1 cellular context compared by ENCODE assay signal in genomic region chr9:6413365-6414263, GRCh38.
TF ChIP-seq lines count a peak whose summit lies in the region.

No MANE protein-coding gene starts in this region.

TF ChIP-seq in GM12878, 131 proteins besides CTCF, POLR2A, EP300 and RAD21 (continued from another document):
- TF ChIP-seq USF2 (IDR thresholded peaks at IDR 0.05; ENCODE audit: borderline replicate concordance, low read depth, low read length) (no peak), NR2C1 (IDR thresholded peaks at IDR 0.05) (no peak; the same call in 1 of the 2 replicates), YBX1 (IDR thresholded peaks at IDR 0.05) (no peak), JUND (IDR thresholded peaks at IDR 0.05; ENCODE audit: low read depth, low read length) (no peak), CBX3 (IDR thresholded peaks at IDR 0.05; ENCODE audit: borderline replicate concordance, low read depth) (no peak), MYC (IDR thresholded peaks at IDR 0.05; ENCODE audit: insufficient read depth, insufficient read length, insufficient replicate concordance, low read length, severe bottlenecking) (no peak), NFXL1 (IDR thresholded peaks at IDR 0.05; ENCODE audit: borderline replicate concordance) (no peak), SIN3A (IDR thresholded peaks at IDR 0.05; ENCODE audit: low read depth, low read length) (no peak; the same call in 1 of the 2 replicates), NR2F1 (conservative IDR thresholded peaks at IDR 0.05) (0 out of 2 replicates have a peak, but pooled peaks have one; percentile 4), SPI1 (IDR thresholded peaks at IDR 0.05; ENCODE audit: borderline replicate concordance, insufficient read depth, low read depth, low read length) (no peak), CREB1 (IDR thresholded peaks at IDR 0.05; ENCODE audit: low read depth) (no peak), FOXM1 (IDR thresholded peaks at IDR 0.05; ENCODE audit: low read depth, low read length) (no peak), KAT2A (conservative IDR thresholded peaks at IDR 0.05; ENCODE audit: control insufficient read depth, low read depth, low read length) (no peak), EGR1 (IDR thresholded peaks at IDR 0.05; ENCODE audit: borderline replicate concordance in 1 of 2, low read depth in 2 of 2, low read length in 2 of 2) (no peak), CEBPZ (IDR thresholded peaks at IDR 0.05; ENCODE audit: low read depth, low read length) (no peak), NFIC (IDR thresholded peaks at IDR 0.05; ENCODE audit: low read depth, low read length) (no peak), KDM1A (IDR thresholded peaks at IDR 0.05; ENCODE audit: borderline replicate concordance) (no peak), ZNF217 (IDR thresholded peaks at IDR 0.05) (no peak), MEF2B (IDR thresholded peaks at IDR 0.05; ENCODE audit: partially characterized antibody, poor library complexity, severe bottlenecking) (no peak), PRDM15 (CRISPR knock-in tag; IDR thresholded peaks at IDR 0.05) (no peak), SREBF2 (IDR thresholded peaks at IDR 0.05; ENCODE audit: low read length) (no peak), ETV6 (conservative IDR thresholded peaks at IDR 0.05 in 1 of 2, IDR thresholded peaks at IDR 0.05 in 1 of 2; ENCODE audit: borderline replicate concordance in 1 of 2, low read depth in 1 of 2) (no peak), ZBED1 (IDR thresholded peaks at IDR 0.05; ENCODE audit: borderline replicate concordance) (no peak), CUX1 (IDR thresholded peaks at IDR 0.05; ENCODE audit: insufficient replicate concordance, low read depth, low read length) (no peak), STAT3 (IDR thresholded peaks at IDR 0.05; ENCODE audit: low read depth, low read length) (no peak), ZNF622 (IDR thresholded peaks at IDR 0.05) (no peak; the same call in 1 of the 2 replicates), PBX3 (IDR thresholded peaks at IDR 0.05; ENCODE audit: insufficient replicate concordance, low read depth, low read length) (no peak), SKIL (IDR thresholded peaks at IDR 0.05; ENCODE audit: low read depth, poor library complexity, severe bottlenecking) (no peak), SMAD1 (IDR thresholded peaks at IDR 0.05; ENCODE audit: low read depth, partially characterized antibody) (no peak), MXI1 (IDR thresholded peaks at IDR 0.05; ENCODE audit: low read depth, low read length) (no peak), PAX8 (IDR thresholded peaks at IDR 0.05) (no peak), TCF3 (IDR thresholded peaks at IDR 0.05; ENCODE audit: borderline replicate concordance, insufficient read depth, low read depth, low read length) (no peak), RCOR1 (conservative IDR thresholded peaks at IDR 0.05; ENCODE audit: low read depth, low read length) (no peak), POLR2AphosphoS5 (IDR thresholded peaks at IDR 0.05; ENCODE audit: low read length) (no peak), TCF12 (IDR thresholded peaks at IDR 0.05; ENCODE audit: low read depth, low read length) (no peak), BCLAF1 (IDR thresholded peaks at IDR 0.05) (0 out of 2 replicates have a peak, but pooled peaks have one; percentile 51), ZNF207 (IDR thresholded peaks at IDR 0.05; ENCODE audit: borderline replicate concordance) (no peak), RFX5 (IDR thresholded peaks at IDR 0.05; ENCODE audit: low read depth, low read length) (no peak), SMC3 (IDR thresholded peaks at IDR 0.05; ENCODE audit: borderline replicate concordance, low read length) (no peak), RAD51 (IDR thresholded peaks at IDR 0.05) (no peak), SUZ12 (IDR thresholded peaks at IDR 0.05; ENCODE audit: unreplicated experiment) (no peak), SREBF1 (IDR thresholded peaks at IDR 0.05; ENCODE audit: low read length) (no peak), HCFC1 (IDR thresholded peaks at IDR 0.05; ENCODE audit: low read length) (no peak), BRCA1 (IDR thresholded peaks at IDR 0.05; ENCODE audit: low read depth, low read length) (no peak), RB1 (IDR thresholded peaks at IDR 0.05; ENCODE audit: borderline replicate concordance) (0 out of 2 replicates have a peak, but pooled peaks have one; percentile 27)
